ENCODE assay signal across 25 cellular contexts in genomic region chr11:89279176-89279575, GRCh38.
"Had no signal": no experiment of that assay in that cellular context is flagged by ENCODE, and none has a peak within 500 bp of the region (broad histone marks: within the 10 kb centered on the region; RNA-seq: fewer than 3 reads in every experiment).

No MANE protein-coding gene starts in this region.

- H3K9me3 ChIP-seq: neutrophil, pancreas, prostate gland, right atrium auricular region, right lobe of liver, sigmoid colon, stomach, thoracic aorta, thyroid gland, tibial nerve, upper lobe of right lung, uterus had no signal

- H3K4me1 ChIP-seq: pancreas, prostate gland, right atrium auricular region, right lobe of liver, sigmoid colon, stomach, thyroid gland, tibial nerve, upper lobe of right lung had no signal

- H3K4me3 ChIP-seq: pancreas, prostate gland, right atrium auricular region, right lobe of liver, sigmoid colon, stomach, thoracic aorta, thyroid gland, tibial nerve, upper lobe of right lung, uterus had no signal

- H3K36me3 ChIP-seq: neutrophil, pancreas, prostate gland, right atrium auricular region, right lobe of liver, sigmoid colon, stomach, thoracic aorta, thyroid gland, tibial nerve, upper lobe of right lung, uterus had no signal

- H3K27ac ChIP-seq: neutrophil, pancreas, prostate gland, right atrium auricular region, right lobe of liver, sigmoid colon, stomach, thoracic aorta, thyroid gland, tibial nerve, upper lobe of right lung, uterus had no signal

- DNase-seq: naive thymus-derived CD8-positive, alpha-beta T cell; nephron progenitor cell; nucleus accumbens; pancreas; retina; right lobe of liver; sigmoid colon; small intestine; stimulated activated CD4-positive, alpha-beta T cell treated with anti-CD3 and anti-CD28 coated beads, Interleukin-15, amount 100 ng/mL, for 24 hours; stimulated activated CD4-positive, alpha-beta T cell treated with anti-CD3 and anti-CD28 coated beads, Interleukin-2, amount 100 ng/mL, for 24 hours; stimulated activated CD4-positive, alpha-beta T cell treated with anti-CD3 and anti-CD28 coated beads, Interleukin-2, amount 100 ng/mL, for 48 hours; stimulated activated CD4-positive, alpha-beta T cell treated with anti-CD3 and anti-CD28 coated beads, Interleukin-4, amount 100 ng/mL, for 24 hours; stimulated activated naive B cell treated with anti-CD40 and anti-IgM and Interleukin-4, amounts not matched to agents 10 μg/mL and 1 μg/mL and 100 μg/mL, for 72 hours; stimulated activated naive CD4-positive, alpha-beta T cell treated with Interleukin-2 at 50 U/mL for 16 hours; stomach; thyroid gland; upper lobe of right lung had no signal

- H3K27me3 ChIP-seq: neutrophil, pancreas, right atrium auricular region, right lobe of liver, sigmoid colon, stomach, thyroid gland, tibial nerve, upper lobe of right lung, uterus had no signal

- ATAC-seq: naive thymus-derived CD8-positive, alpha-beta T cell; natural killer cell treated with Interleukin-12 subunit alpha and Interleukin-12 subunit beta and Interleukin-15 and Interleukin-18, amount 100 ng/mL, for 72 hours; pancreas; right lobe of liver; stimulated activated effector memory CD8-positive, alpha-beta T cell treated with anti-CD3 and anti-CD28 coated beads, Interleukin-12 subunit alpha, Interleukin-12 subunit beta, amount 100 ng/mL, for 72 hours; stimulated activated naive B cell treated with anti-CD40 and anti-IgM and Interleukin-4, amounts not matched to agents 10 μg/mL and 1 μg/mL and 100 μg/mL, for 72 hours; upper lobe of right lung had no signal
